In genomic region chr5:83844320-83845068, GRCh38 we compare ENCODE assay signal across 8 cellular contexts.
DNase-seq lines count a peak whose midpoint lies in the region; ATAC-seq lines count a peak whose summit lies in the region.

No MANE protein-coding gene starts in this region.

- intact Hi-C loops in left cardiac atrium (cut with DNase I), result no loop called here

- ATAC-seq in HG02938 (IDR thresholded peaks at IDR 0.05; ENCODE audit: unreplicated experiment) (peak; percentile 99), left cardiac atrium (peak; percentile 78 to 90)

- peak; percentile 2 for DNase-seq in stimulated activated CD4-positive, alpha-beta T cell treated with anti-CD3 and anti-CD28 coated beads, Interleukin-1b, Interleukin-23, amount 100 ng/mL, for 48 hours
- DNase-seq in stimulated activated CD4-positive, alpha-beta T cell treated with anti-CD3 and anti-CD28 coated beads, Interleukin-12 subunit alpha, Interleukin-12 subunit beta, amount 100 ng/mL, for 4 hours, result no peak
- DNase-seq in RPMI8226 (peak; percentile 74), left cardiac atrium (peak; percentile 24), NCI-H69 (lab: John Stamatoyannopoulos, UW) (no peak), DMS114 treated with DMSO at 0.1 percent for 48 hours (lab: John Stamatoyannopoulos, UW; ENCODE audit: unreplicated experiment) (no peak)
- DNase-seq in stimulated activated CD4-positive, alpha-beta T cell treated with anti-CD3 and anti-CD28 coated beads, Interleukin-4, amount 100 ng/mL, for 24 hours, result no peak

Comparison
In these comparisons a context has a peak if more than half of its experiments do, and no peak if none do; other contexts are left out.
1. DNase-seq: peak in stimulated activated CD4-positive, alpha-beta T cell treated with anti-CD3 and anti-CD28 coated beads, Interleukin-1b, Interleukin-23, amount 100 ng/mL, for 48 hours (single experiment), RPMI8226 (single experiment) and left cardiac atrium (single experiment); none in stimulated activated CD4-positive, alpha-beta T cell treated with anti-CD3 and anti-CD28 coated beads, Interleukin-12 subunit alpha, Interleukin-12 subunit beta, amount 100 ng/mL, for 4 hours (single experiment), NCI-H69 (single experiment), stimulated activated CD4-positive, alpha-beta T cell treated with anti-CD3 and anti-CD28 coated beads, Interleukin-4, amount 100 ng/mL, for 24 hours (single experiment) and DMS114 treated with DMSO at 0.1 percent for 48 hours (single experiment).